In genomic region chr2:209460151-209460761, GRCh38 we compare ENCODE assay signal across 17 cellular contexts. TPM values are rescaled to one million over a fixed set of nuclear protein-coding genes. Genes with fewer than 3 reads are reported as not detected.
A peak's percentile ranks its signal among the peaks of the same experiment; 100 is the strongest.
DNase-seq lines count a peak whose midpoint lies in the region; ATAC-seq, FAIRE-seq and TF ChIP-seq lines count a peak whose summit lies in the region.
"Had no signal": no experiment of that assay in that cellular context is flagged by ENCODE, and none has a peak within 500 bp of the region (broad histone marks: within the 10 kb centered on the region; RNA-seq: fewer than 3 reads in every experiment).

No MANE protein-coding gene starts in this region.

- intact Hi-C loops in PC-3 (cut with micrococcal nuclease): loop anchor here (1.0 to 2.0 kb wide), 2 partner anchors 35 to 36 kb away; partner anchors contain the start of gene MAP2
- intact Hi-C loops in endothelial cell of umbilical vein (cut with micrococcal nuclease): no loop called here

- dilution Hi-C loops in endothelial cell of umbilical vein (cut with MboI; ENCODE audit: extremely low pct_ligation_motif_present, low sequenced_read_pairs): no loop called here

- TF ChIP-seq POLR2A in endothelial cell of umbilical vein (IDR thresholded peaks at IDR 0.05; ENCODE audit: low read depth, low read length): no peak

- no peaks in the 10 kb centered on the region for H3K9me1 ChIP-seq in endothelial cell of umbilical vein (replicated peaks; ENCODE audit: control insufficient read depth, extremely low read depth, insufficient read depth, low read length)

- H3K9ac ChIP-seq in PC-3 (ENCODE audit: low read length): peak overlapping the region; percentile 45
- H3K9ac ChIP-seq in endothelial cell of umbilical vein (replicated peaks; ENCODE audit: extremely low read depth, insufficient read depth, low read length): no peak overlapping the region

- H3K36me3 ChIP-seq in PC-3 (ENCODE audit: low read depth, low read length) (no peaks in the 10 kb centered on the region), endothelial cell of umbilical vein (ENCODE audit: control insufficient read depth in 2 of 2, extremely low read depth in 1 of 2, insufficient read depth in 2 of 2, low read length in 2 of 2) (no peaks in the 10 kb centered on the region)

- peaks cover 39% of the 10 kb centered on the region for H3K4me1 ChIP-seq in PC-3 (ENCODE audit: insufficient read depth, low read length)
- H3K4me1 ChIP-seq in endothelial cell of umbilical vein (ENCODE audit: control insufficient read depth, extremely low read depth, insufficient read depth, low read length): no peaks in the 10 kb centered on the region
- H3K4me1 ChIP-seq: Caco-2 had no signal

- peak; percentile 40 for FAIRE-seq in endothelial cell of umbilical vein (lab: Jason Lieb, UNC)
- FAIRE-seq: D721Med, G401.6, GM12891, H54 had no signal

- H3K27ac ChIP-seq in PC-3 (ENCODE audit: low read length) (peak overlapping the region; percentile 93), endothelial cell of umbilical vein (ENCODE audit: insufficient read depth, low read depth, low read length) (no peak overlapping the region)
- H3K27ac ChIP-seq: C4-2B had no signal

- peak overlapping the region; percentile 82 for H3K4me2 ChIP-seq in PC-3 (ENCODE audit: low read length)
- H3K4me2 ChIP-seq in endothelial cell of umbilical vein (ENCODE audit: insufficient read depth, low read length): no peak overlapping the region
- H3K4me2 ChIP-seq: GM23338 had no signal

- H3K9me2 ChIP-seq in PC-3 (replicated peaks; ENCODE audit: low read length): no peaks in the 10 kb centered on the region

- peak; percentile 16 for DNase-seq in HCEC 1CT
- DNase-seq in PC-3: peak; percentile 92
- no peak for DNase-seq in endothelial cell of umbilical vein (ENCODE audit: low read depth, low spot score)
- DNase-seq in fibroblast of mammary gland (ENCODE audit: low read depth): peak; percentile 11
- DNase-seq in ureter (ENCODE audit: low spot score): no peak
- DNase-seq in activated naive CD4-positive, alpha-beta T cell treated with anti-CD3 and anti-CD28 coated beads, Interleukin-2, amount 50 U/mL, for 16 hours: no peak
- DNase-seq in foreskin fibroblast: no peak
- DNase-seq in activated CD4-positive, CD25-positive, alpha-beta regulatory T cell (lab: John Stamatoyannopoulos, UW): no peak
- DNase-seq: Caco-2; CD4-positive, alpha-beta T cell had no signal

- H3K27me3 ChIP-seq in PC-3 (ENCODE audit: low read length) (no peaks in the 10 kb centered on the region), endothelial cell of umbilical vein (ENCODE audit: control insufficient read depth in 2 of 2, insufficient read depth in 2 of 2, low read length in 2 of 2) (no peaks in the 10 kb centered on the region)

- H3F3A ChIP-seq in PC-3 (ENCODE audit: low read length, unreplicated experiment): peaks cover 8% of the 10 kb centered on the region

- CTCF ChIA-PET in PC-3 (lab: Charles Lee): no interaction called here
- CTCF ChIA-PET in endothelial cell of umbilical vein (lab: Charles Lee): no interaction called here

- peak overlapping the region; percentile 54; the same call in 1 of the 2 replicates for H2AFZ ChIP-seq in PC-3 (ENCODE audit: low read length)
- H2AFZ ChIP-seq in endothelial cell of umbilical vein (ENCODE audit: low read depth, low read length): no peak overlapping the region
- H2AFZ ChIP-seq: GM23338 had no signal

- peak; percentile 94 for ATAC-seq in PC-3
- ATAC-seq: GM23338, HCT116 had no signal

- H4K20me1 ChIP-seq in PC-3 (ENCODE audit: low read length) (no peaks in the 10 kb centered on the region), endothelial cell of umbilical vein (replicated peaks; ENCODE audit: control insufficient read depth, extremely low read depth, insufficient read depth, low read length) (no peaks in the 10 kb centered on the region)

- POLR2A ChIA-PET in PC-3 (lab: Charles Lee; ENCODE audit: unreplicated experiment): no interaction called here
- POLR2A ChIA-PET in endothelial cell of umbilical vein (lab: Charles Lee): no interaction called here

- peak overlapping the region; percentile 28; the same call in 1 of the 2 replicates for H3K4me3 ChIP-seq in PC-3 (ENCODE audit: low read length)
- H3K4me3 ChIP-seq in endothelial cell of umbilical vein (replicated peaks in 1 of 3; ENCODE audit: insufficient read depth in 1 of 3, low read depth in 1 of 3, low read length in 3 of 3): no peak overlapping the region
- no peak overlapping the region for H3K4me3 ChIP-seq in fibroblast of mammary gland (ENCODE audit: control insufficient read depth, low read depth, low read length)
- H3K4me3 ChIP-seq in foreskin fibroblast (ENCODE audit: low read depth in 1 of 2, low read length in 2 of 2): no peak overlapping the region
- H3K4me3 ChIP-seq: GM23338 had no signal

- TF ChIP-seq CTCF in PC-3 (conservative IDR thresholded peaks at IDR 0.05; ENCODE audit: low read depth, low read length): no peak
- TF ChIP-seq CTCF in endothelial cell of umbilical vein (IDR thresholded peaks at IDR 0.05; ENCODE audit: extremely low read depth in 1 of 2, insufficient read depth in 1 of 2, low read depth in 1 of 2, low read length in 2 of 2): no peak
- TF ChIP-seq CTCF in fibroblast of mammary gland (conservative IDR thresholded peaks at IDR 0.05; ENCODE audit: control insufficient read depth, insufficient read depth, low read depth, low read length): no peak
- TF ChIP-seq CTCF in foreskin fibroblast (IDR thresholded peaks at IDR 0.05; ENCODE audit: low read depth, low read length): no peak

- H3K9me3 ChIP-seq in PC-3 (ENCODE audit: low read length) (no peaks in the 10 kb centered on the region), endothelial cell of umbilical vein (replicated peaks; ENCODE audit: control insufficient read depth, insufficient read depth, low read length) (no peaks in the 10 kb centered on the region)
- H3K9me3 ChIP-seq: Caco-2 had no signal

- BruUV-seq in PC-3 (replicated peaks; lab: Mats Ljungman, UMichigan): no TSS peak
- no TSS peak for BruUV-seq in endothelial cell of umbilical vein (replicated peaks; lab: Mats Ljungman, UMichigan)

- H3K79me2 ChIP-seq in PC-3 (ENCODE audit: low read length) (no peaks in the 10 kb centered on the region), endothelial cell of umbilical vein (ENCODE audit: control insufficient read depth, insufficient read depth, low read length) (no peaks in the 10 kb centered on the region)

TF ChIP-seq in endothelial cell of umbilical vein, 7 proteins besides CTCF, POLR2A, EP300 and RAD21:
- TF ChIP-seq JUN (IDR thresholded peaks at IDR 0.05; ENCODE audit: borderline replicate concordance, insufficient read depth, insufficient read length, low read depth): no peak
- TF ChIP-seq FOS (IDR thresholded peaks at IDR 0.05; ENCODE audit: borderline replicate concordance, insufficient read depth, low read length): no peak
- TF ChIP-seq POLR2AphosphoS5 (IDR thresholded peaks at IDR 0.05; ENCODE audit: insufficient read depth, low read depth, low read length): no peak
- no peak for TF ChIP-seq GATA2 (IDR thresholded peaks at IDR 0.05; ENCODE audit: insufficient read depth, insufficient read length, low read depth, low read length)
- no peak for TF ChIP-seq EZH2 (IDR thresholded peaks at IDR 0.05; ENCODE audit: borderline replicate concordance, low read depth, low read length, severe bottlenecking)
- TF ChIP-seq MAX (IDR thresholded peaks at IDR 0.05; ENCODE audit: insufficient read depth, insufficient read length): no peak

RNA-seq across cellular contexts. Expression of gene MAP2, which starts 36.4 kb away (rescaled TPM):
- 1.7 and 2.1 TPM in 2 replicates for total RNA-seq in PC-3 (2014; rRNA removed)
- 46.1 and 61.2 TPM in 2 replicates for total RNA-seq in endothelial cell of umbilical vein
- 19.3 and 19.4 TPM in 2 replicates for polyA plus RNA-seq in endothelial cell of umbilical vein
- 13.9 and 16.4 TPM in 2 replicates for polyA plus RNA-seq in endothelial cell of umbilical vein (2011; cell fraction: cytosol; rRNA removed)
- 38.3 and 47.6 TPM in 2 replicates for polyA plus RNA-seq in endothelial cell of umbilical vein (2011; cell fraction: nucleus; rRNA removed)
- 6.8 and 11.9 TPM in 2 replicates for polyA plus RNA-seq in endothelial cell of umbilical vein (2012)
- polyA minus RNA-seq in endothelial cell of umbilical vein: 64.2 and 75.5 TPM in 2 replicates
- 1.4 TPM for polyA minus RNA-seq in endothelial cell of umbilical vein (2011; cell fraction: cytosol; rRNA and poly(A)+ RNA removed)
- 95.7 and 106 TPM in 2 replicates for polyA minus RNA-seq in endothelial cell of umbilical vein (2011; cell fraction: nucleus; rRNA and poly(A)+ RNA removed)
- total RNA-seq in ureter: 3.0 TPM

Comparison
In these comparisons a context has a peak if more than half of its experiments do, and no peak if none do; other contexts are left out.
1. DNase-seq: peak in HCEC 1CT (single experiment), PC-3 (single experiment) and fibroblast of mammary gland (single experiment); none in endothelial cell of umbilical vein (single experiment), ureter (single experiment), activated naive CD4-positive, alpha-beta T cell treated with anti-CD3 and anti-CD28 coated beads, Interleukin-2, amount 50 U/mL, for 16 hours (single experiment), foreskin fibroblast (0 of 2) and activated CD4-positive, CD25-positive, alpha-beta regulatory T cell (0 of 4).
2. RNA of gene MAP2, which starts 36.4 kb away (total RNA-seq): 46.1 to 61.2 TPM in endothelial cell of umbilical vein; 3.0 TPM in ureter (single experiment) and 1.7 to 2.1 TPM in PC-3; every median in the first group is over 10 times any median in the second.